In the genomic region with DNA sequence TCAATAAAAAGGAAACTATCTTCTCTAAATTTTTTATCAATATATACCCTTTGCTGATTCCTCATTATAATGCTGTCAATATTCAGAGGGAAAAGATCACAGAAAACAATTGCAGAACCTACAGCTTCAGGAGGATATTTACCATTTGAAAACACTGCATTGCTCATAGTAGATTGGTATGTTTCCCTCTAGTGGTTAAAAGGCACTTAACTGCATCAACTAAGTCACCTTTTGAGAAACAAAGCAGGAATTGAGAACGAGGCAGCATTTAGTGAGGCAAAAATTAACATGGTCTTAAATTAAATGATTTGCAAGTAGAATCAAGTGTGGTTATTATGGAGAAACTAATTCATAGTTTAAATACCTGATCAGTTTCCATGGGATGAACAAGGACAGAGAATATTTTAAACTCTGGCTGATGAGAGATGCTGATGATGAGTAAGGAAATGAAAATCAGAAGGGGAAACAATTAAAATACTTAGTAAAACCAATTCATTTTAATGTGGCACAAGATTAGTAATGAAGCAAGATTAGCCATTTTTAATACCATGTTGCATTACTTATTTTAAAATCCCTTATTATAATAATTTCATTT, we compare ENCODE assay signal across 1 cellular context.
TF ChIP-seq lines count a peak whose summit lies in the region.

No MANE protein-coding gene starts in this region.

TF ChIP-seq in GM23338, 12 proteins besides CTCF, POLR2A, EP300 and RAD21 (continued from another document):
- TF ChIP-seq, protein P1, sequence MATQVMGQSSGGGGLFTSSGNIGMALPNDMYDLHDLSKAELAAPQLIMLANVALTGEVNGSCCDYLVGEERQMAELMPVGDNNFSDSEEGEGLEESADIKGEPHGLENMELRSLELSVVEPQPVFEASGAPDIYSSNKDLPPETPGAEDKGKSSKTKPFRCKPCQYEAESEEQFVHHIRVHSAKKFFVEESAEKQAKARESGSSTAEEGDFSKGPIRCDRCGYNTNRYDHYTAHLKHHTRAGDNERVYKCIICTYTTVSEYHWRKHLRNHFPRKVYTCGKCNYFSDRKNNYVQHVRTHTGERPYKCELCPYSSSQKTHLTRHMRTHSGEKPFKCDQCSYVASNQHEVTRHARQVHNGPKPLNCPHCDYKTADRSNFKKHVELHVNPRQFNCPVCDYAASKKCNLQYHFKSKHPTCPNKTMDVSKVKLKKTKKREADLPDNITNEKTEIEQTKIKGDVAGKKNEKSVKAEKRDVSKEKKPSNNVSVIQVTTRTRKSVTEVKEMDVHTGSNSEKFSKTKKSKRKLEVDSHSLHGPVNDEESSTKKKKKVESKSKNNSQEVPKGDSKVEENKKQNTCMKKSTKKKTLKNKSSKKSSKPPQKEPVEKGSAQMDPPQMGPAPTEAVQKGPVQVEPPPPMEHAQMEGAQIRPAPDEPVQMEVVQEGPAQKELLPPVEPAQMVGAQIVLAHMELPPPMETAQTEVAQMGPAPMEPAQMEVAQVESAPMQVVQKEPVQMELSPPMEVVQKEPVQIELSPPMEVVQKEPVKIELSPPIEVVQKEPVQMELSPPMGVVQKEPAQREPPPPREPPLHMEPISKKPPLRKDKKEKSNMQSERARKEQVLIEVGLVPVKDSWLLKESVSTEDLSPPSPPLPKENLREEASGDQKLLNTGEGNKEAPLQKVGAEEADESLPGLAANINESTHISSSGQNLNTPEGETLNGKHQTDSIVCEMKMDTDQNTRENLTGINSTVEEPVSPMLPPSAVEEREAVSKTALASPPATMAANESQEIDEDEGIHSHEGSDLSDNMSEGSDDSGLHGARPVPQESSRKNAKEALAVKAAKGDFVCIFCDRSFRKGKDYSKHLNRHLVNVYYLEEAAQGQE (IDR thresholded peaks at IDR 0.05; ENCODE audit: unreplicated experiment), result no peak
- TF ChIP-seq JUNB (IDR thresholded peaks at IDR 0.05; ENCODE audit: unreplicated experiment) (no peak), ZNF331 (CRISPR knock-in tag; IDR thresholded peaks at IDR 0.05; ENCODE audit: low read depth) (no peak), POLR2AphosphoS5 (IDR thresholded peaks at IDR 0.05; ENCODE audit: low read depth) (no peak), EZH2phosphoT487 (IDR thresholded peaks at IDR 0.05; ENCODE audit: unreplicated experiment) (no peak), CREB1 (CRISPR knock-in tag; IDR thresholded peaks at IDR 0.05; ENCODE audit: low read depth) (no peak), NANOG (IDR thresholded peaks at IDR 0.05; ENCODE audit: borderline replicate concordance) (no peak), ZNF114 (CRISPR knock-in tag; IDR thresholded peaks at IDR 0.05) (no peak)
